ENCODE assay signal across 1 cellular context in genomic region chr13:30766234-30766633, GRCh38.
TF ChIP-seq lines count a peak whose summit lies in the region.

No MANE protein-coding gene starts in this region.

TF ChIP-seq in IMR-90, 13 proteins besides CTCF, POLR2A, EP300 and RAD21:
- TF ChIP-seq USF2 (IDR thresholded peaks at IDR 0.05; ENCODE audit: low read depth, low read length) (no peak), CEBPB (IDR thresholded peaks at IDR 0.05; ENCODE audit: low read depth, low read length) (0 out of 2 replicates have a peak, but pooled peaks have one; percentile 6), BHLHE40 (IDR thresholded peaks at IDR 0.05; ENCODE audit: low read depth, low read length) (no peak), NFE2L2 (IDR thresholded peaks at IDR 0.05; ENCODE audit: low read depth, low read length) (no peak)
- TF ChIP-seq, protein P1, sequence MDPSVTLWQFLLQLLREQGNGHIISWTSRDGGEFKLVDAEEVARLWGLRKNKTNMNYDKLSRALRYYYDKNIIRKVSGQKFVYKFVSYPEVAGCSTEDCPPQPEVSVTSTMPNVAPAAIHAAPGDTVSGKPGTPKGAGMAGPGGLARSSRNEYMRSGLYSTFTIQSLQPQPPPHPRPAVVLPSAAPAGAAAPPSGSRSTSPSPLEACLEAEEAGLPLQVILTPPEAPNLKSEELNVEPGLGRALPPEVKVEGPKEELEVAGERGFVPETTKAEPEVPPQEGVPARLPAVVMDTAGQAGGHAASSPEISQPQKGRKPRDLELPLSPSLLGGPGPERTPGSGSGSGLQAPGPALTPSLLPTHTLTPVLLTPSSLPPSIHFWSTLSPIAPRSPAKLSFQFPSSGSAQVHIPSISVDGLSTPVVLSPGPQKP (IDR thresholded peaks at IDR 0.05; ENCODE audit: borderline replicate concordance, low read depth, low read length): no peak
